Comparison of ENCODE assay signal across 1 cellular context in the genomic region with DNA sequence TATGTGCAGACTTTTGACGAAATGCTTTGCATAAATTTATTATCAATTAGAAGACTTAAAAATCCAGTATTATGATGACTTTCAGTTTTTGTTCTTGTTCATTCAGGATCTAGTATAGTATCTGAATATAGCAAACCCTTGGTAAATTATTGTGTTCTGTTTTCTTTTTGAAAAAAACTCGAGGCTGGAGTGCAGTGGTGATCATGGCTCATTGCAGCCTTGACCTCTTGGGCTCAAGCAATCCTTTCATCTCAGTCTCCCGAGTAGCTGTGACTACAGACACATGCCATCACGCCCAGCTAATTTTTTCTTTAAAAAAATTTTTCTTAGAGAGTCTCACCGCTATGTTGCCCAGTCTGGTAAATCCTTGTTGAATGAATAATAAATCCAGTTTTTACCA.
TF ChIP-seq lines count a peak whose summit lies in the region.

No MANE protein-coding gene starts in this region.

TF ChIP-seq in HepG2, 621 proteins besides CTCF, POLR2A, EP300 and RAD21 (continued from another document and continues in another):
- TF ChIP-seq, protein P1, sequence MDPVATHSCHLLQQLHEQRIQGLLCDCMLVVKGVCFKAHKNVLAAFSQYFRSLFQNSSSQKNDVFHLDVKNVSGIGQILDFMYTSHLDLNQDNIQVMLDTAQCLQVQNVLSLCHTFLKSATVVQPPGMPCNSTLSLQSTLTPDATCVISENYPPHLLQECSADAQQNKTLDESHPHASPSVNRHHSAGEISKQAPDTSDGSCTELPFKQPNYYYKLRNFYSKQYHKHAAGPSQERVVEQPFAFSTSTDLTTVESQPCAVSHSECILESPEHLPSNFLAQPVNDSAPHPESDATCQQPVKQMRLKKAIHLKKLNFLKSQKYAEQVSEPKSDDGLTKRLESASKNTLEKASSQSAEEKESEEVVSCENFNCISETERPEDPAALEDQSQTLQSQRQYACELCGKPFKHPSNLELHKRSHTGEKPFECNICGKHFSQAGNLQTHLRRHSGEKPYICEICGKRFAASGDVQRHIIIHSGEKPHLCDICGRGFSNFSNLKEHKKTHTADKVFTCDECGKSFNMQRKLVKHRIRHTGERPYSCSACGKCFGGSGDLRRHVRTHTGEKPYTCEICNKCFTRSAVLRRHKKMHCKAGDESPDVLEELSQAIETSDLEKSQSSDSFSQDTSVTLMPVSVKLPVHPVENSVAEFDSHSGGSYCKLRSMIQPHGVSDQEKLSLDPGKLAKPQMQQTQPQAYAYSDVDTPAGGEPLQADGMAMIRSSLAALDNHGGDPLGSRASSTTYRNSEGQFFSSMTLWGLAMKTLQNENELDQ (CRISPR knock-in tag; IDR thresholded peaks at IDR 0.05; ENCODE audit: borderline replicate concordance) = no peak
- TF ChIP-seq BHLHE40 (IDR thresholded peaks at IDR 0.05; ENCODE audit: low read length) (0 out of 2 replicates have a peak, but pooled peaks have one; percentile 22), HDAC2 (CRISPR knock-in tag; IDR thresholded peaks at IDR 0.05) (peak; percentile 46; the same call in 1 of the 2 replicates), RXRB (CRISPR knock-in tag; IDR thresholded peaks at IDR 0.05; ENCODE audit: borderline replicate concordance) (peak; percentile 47; the same call in 1 of the 2 replicates), FOSL2 (CRISPR knock-in tag; IDR thresholded peaks at IDR 0.05) (peak; percentile 71), AHDC1 (CRISPR knock-in tag; IDR thresholded peaks at IDR 0.05; ENCODE audit: borderline replicate concordance) (peak; percentile 24; the same call in 1 of the 2 replicates), NFYC (CRISPR knock-in tag; IDR thresholded peaks at IDR 0.05) (no peak), NR2F6 (IDR thresholded peaks at IDR 0.05) (peak; percentile 92), NR2F6 (CRISPR knock-in tag; IDR thresholded peaks at IDR 0.05) (peak; percentile 94), RELA (CRISPR knock-in tag; IDR thresholded peaks at IDR 0.05) (no peak), CENPBD1 (CRISPR knock-in tag; IDR thresholded peaks at IDR 0.05; ENCODE audit: borderline replicate concordance, low read depth) (no peak), CREM (IDR thresholded peaks at IDR 0.05) (peak; percentile 38; the same call in 1 of the 2 replicates), CREM (CRISPR knock-in tag; IDR thresholded peaks at IDR 0.05) (no peak), MXI1 (IDR thresholded peaks at IDR 0.05; ENCODE audit: borderline replicate concordance, low read depth, low read length) (peak; percentile 36; the same call in 1 of the 3 replicates), AHR (CRISPR knock-in tag; IDR thresholded peaks at IDR 0.05) (no peak), MED1 (CRISPR knock-in tag; IDR thresholded peaks at IDR 0.05) (peak; percentile 79), THAP9 (CRISPR knock-in tag; IDR thresholded peaks at IDR 0.05; ENCODE audit: borderline replicate concordance) (no peak), ZMYM4 (CRISPR knock-in tag; IDR thresholded peaks at IDR 0.05) (peak; percentile 30; the same call in 1 of the 2 replicates)
- TF ChIP-seq, protein P2, sequence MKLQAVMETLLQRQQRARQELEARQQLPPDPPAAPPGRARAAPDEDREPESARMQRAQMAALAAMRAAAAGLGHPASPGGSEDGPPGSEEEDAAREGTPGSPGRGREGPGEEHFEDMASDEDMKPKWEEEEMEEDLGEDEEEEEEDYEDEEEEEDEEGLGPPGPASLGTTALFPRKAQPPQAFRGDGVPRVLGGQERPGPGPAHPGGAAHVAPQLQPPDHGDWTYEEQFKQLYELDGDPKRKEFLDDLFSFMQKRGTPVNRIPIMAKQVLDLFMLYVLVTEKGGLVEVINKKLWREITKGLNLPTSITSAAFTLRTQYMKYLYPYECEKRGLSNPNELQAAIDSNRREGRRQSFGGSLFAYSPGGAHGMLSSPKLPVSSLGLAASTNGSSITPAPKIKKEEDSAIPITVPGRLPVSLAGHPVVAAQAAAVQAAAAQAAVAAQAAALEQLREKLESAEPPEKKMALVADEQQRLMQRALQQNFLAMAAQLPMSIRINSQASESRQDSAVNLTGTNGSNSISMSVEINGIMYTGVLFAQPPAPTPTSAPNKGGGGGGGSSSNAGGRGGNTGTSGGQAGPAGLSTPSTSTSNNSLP (IDR thresholded peaks at IDR 0.05; ENCODE audit: low read depth, low read length) = no peak
- TF ChIP-seq, protein P3, sequence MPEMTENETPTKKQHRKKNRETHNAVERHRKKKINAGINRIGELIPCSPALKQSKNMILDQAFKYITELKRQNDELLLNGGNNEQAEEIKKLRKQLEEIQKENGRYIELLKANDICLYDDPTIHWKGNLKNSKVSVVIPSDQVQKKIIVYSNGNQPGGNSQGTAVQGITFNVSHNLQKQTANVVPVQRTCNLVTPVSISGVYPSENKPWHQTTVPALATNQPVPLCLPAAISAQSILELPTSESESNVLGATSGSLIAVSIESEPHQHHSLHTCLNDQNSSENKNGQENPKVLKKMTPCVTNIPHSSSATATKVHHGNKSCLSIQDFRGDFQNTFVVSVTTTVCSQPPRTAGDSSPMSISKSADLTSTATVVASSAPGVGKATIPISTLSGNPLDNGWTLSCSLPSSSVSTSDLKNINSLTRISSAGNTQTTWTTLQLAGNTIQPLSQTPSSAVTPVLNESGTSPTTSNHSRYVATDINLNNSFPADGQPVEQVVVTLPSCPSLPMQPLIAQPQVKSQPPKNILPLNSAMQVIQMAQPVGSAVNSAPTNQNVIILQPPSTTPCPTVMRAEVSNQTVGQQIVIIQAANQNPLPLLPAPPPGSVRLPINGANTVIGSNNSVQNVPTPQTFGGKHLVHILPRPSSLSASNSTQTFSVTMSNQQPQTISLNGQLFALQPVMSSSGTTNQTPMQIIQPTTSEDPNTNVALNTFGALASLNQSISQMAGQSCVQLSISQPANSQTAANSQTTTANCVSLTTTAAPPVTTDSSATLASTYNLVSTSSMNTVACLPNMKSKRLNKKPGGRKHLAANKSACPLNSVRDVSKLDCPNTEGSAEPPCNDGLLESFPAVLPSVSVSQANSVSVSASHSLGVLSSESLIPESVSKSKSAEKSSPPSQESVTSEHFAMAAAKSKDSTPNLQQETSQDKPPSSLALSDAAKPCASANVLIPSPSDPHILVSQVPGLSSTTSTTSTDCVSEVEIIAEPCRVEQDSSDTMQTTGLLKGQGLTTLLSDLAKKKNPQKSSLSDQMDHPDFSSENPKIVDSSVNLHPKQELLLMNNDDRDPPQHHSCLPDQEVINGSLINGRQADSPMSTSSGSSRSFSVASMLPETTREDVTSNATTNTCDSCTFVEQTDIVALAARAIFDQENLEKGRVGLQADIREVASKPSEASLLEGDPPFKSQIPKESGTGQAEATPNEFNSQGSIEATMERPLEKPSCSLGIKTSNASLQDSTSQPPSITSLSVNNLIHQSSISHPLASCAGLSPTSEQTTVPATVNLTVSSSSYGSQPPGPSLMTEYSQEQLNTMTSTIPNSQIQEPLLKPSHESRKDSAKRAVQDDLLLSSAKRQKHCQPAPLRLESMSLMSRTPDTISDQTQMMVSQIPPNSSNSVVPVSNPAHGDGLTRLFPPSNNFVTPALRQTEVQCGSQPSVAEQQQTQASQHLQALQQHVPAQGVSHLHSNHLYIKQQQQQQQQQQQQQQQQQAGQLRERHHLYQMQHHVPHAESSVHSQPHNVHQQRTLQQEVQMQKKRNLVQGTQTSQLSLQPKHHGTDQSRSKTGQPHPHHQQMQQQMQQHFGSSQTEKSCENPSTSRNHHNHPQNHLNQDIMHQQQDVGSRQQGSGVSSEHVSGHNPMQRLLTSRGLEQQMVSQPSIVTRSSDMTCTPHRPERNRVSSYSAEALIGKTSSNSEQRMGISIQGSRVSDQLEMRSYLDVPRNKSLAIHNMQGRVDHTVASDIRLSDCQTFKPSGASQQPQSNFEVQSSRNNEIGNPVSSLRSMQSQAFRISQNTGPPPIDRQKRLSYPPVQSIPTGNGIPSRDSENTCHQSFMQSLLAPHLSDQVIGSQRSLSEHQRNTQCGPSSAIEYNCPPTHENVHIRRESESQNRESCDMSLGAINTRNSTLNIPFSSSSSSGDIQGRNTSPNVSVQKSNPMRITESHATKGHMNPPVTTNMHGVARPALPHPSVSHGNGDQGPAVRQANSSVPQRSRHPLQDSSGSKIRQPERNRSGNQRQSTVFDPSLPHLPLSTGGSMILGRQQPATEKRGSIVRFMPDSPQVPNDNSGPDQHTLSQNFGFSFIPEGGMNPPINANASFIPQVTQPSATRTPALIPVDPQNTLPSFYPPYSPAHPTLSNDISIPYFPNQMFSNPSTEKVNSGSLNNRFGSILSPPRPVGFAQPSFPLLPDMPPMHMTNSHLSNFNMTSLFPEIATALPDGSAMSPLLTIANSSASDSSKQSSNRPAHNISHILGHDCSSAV (CRISPR knock-in tag; IDR thresholded peaks at IDR 0.05; ENCODE audit: borderline replicate concordance) = no peak
- TF ChIP-seq, protein P4, sequence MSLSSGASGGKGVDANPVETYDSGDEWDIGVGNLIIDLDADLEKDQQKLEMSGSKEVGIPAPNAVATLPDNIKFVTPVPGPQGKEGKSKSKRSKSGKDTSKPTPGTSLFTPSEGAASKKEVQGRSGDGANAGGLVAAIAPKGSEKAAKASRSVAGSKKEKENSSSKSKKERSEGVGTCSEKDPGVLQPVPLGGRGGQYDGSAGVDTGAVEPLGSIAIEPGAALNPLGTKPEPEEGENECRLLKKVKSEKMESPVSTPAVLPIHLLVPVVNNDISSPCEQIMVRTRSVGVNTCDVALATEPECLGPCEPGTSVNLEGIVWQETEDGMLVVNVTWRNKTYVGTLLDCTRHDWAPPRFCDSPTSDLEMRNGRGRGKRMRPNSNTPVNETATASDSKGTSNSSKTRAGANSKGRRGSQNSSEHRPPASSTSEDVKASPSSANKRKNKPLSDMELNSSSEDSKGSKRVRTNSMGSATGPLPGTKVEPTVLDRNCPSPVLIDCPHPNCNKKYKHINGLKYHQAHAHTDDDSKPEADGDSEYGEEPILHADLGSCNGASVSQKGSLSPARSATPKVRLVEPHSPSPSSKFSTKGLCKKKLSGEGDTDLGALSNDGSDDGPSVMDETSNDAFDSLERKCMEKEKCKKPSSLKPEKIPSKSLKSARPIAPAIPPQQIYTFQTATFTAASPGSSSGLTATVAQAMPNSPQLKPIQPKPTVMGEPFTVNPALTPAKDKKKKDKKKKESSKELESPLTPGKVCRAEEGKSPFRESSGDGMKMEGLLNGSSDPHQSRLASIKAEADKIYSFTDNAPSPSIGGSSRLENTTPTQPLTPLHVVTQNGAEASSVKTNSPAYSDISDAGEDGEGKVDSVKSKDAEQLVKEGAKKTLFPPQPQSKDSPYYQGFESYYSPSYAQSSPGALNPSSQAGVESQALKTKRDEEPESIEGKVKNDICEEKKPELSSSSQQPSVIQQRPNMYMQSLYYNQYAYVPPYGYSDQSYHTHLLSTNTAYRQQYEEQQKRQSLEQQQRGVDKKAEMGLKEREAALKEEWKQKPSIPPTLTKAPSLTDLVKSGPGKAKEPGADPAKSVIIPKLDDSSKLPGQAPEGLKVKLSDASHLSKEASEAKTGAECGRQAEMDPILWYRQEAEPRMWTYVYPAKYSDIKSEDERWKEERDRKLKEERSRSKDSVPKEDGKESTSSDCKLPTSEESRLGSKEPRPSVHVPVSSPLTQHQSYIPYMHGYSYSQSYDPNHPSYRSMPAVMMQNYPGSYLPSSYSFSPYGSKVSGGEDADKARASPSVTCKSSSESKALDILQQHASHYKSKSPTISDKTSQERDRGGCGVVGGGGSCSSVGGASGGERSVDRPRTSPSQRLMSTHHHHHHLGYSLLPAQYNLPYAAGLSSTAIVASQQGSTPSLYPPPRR (CRISPR knock-in tag; IDR thresholded peaks at IDR 0.05; ENCODE audit: borderline replicate concordance) = peak; percentile 45; the same call in 1 of the 2 replicates
